In the genomic region with DNA sequence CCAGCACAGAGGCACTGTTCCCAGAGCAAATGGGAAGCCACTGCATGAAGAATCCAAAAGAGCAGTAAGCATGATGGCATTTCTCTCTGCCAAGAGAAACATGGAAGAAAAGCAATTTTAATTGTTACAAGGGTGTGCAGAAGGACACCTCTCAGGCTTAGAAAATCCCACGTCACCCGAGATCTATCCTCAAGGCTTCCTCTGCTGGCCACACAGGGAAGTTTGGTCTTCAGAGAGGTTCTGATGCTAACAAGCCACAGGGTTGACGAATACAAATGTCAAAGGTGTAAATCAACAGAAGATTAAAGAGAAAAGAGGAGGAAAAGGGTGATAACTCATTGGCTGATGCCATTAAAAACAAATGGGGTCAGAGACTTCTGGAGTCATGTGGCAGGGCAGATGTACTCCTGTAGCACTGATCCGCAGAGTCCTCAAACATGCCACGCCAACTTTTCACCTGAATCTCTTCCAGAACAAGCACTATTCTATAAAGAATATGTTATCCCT, we compare ENCODE assay signal across 21 cellular contexts. TPM values are rescaled to one million over a fixed set of nuclear protein-coding genes. Genes with fewer than 3 reads are reported as not detected.
"Had no signal": no experiment of that assay in that cellular context is flagged by ENCODE, and none has a peak within 500 bp of the region (broad histone marks: within the 10 kb centered on the region; RNA-seq: fewer than 3 reads in every experiment).

No MANE protein-coding gene starts in this region.

- H3K4me3 ChIP-seq: ascending aorta, breast epithelium, esophagus muscularis mucosa, gastroesophageal sphincter, heart right ventricle, left ventricle myocardium inferior, pancreas, sigmoid colon, tibial nerve had no signal

- H3K9me3 ChIP-seq: ascending aorta, breast epithelium, esophagus muscularis mucosa, gastroesophageal sphincter, heart right ventricle, left ventricle myocardium inferior, pancreas, sigmoid colon, tibial nerve had no signal

- H3K27ac Mint-ChIP-seq: activated CD4-positive, alpha-beta T cell treated with anti-CD3 and anti-CD28 coated beads for 36 hours; activated naive CD4-positive, alpha-beta T cell treated with anti-CD3 and anti-CD28 coated beads, Interleukin-2, amount 50 U/mL, for 24 hours had no signal

- H3K36me3 ChIP-seq: breast epithelium had no signal

- DNase-seq: activated CD4-positive, alpha-beta T cell treated with anti-CD3 and anti-CD28 coated beads for 36 hours; activated CD4-positive, alpha-beta T cell treated with anti-CD3 and anti-CD28 coated beads, Interleukin-2, amount 50 U/mL, for 48 hours; activated gamma-delta T cell; cortex of kidney; heart right ventricle; left ventricle myocardium inferior; mammary epithelial cell; pancreas; stimulated activated CD4-positive, alpha-beta T cell treated with anti-CD3 and anti-CD28 coated beads, Interleukin-4, amount 100 ng/mL, for 4 hours; stimulated activated naive CD4-positive, alpha-beta T cell treated with Interleukin-2 at 50 U/mL for 16 hours had no signal

- FAIRE-seq: endothelial cell of umbilical vein, pancreas, urothelium cell line had no signal

- H3K9me3 Mint-ChIP-seq: activated naive CD4-positive, alpha-beta T cell treated with anti-CD3 and anti-CD28 coated beads, Interleukin-2, amount 50 U/mL, for 24 hours had no signal

- H3K27me3 ChIP-seq: ascending aorta, breast epithelium, esophagus muscularis mucosa, gastroesophageal sphincter, heart right ventricle, pancreas, sigmoid colon, tibial nerve had no signal

- ATAC-seq: activated CD4-positive, alpha-beta T cell treated with anti-CD3 and anti-CD28 coated beads for 36 hours; gastroesophageal sphincter; heart right ventricle; pancreas had no signal

- H3K27ac ChIP-seq: ascending aorta, breast epithelium, esophagus muscularis mucosa, gastroesophageal sphincter, heart right ventricle, left ventricle myocardium inferior, pancreas, sigmoid colon, tibial nerve had no signal

- H3K4me3 Mint-ChIP-seq: activated CD4-positive, alpha-beta T cell treated with anti-CD3 and anti-CD28 coated beads for 36 hours; activated naive CD4-positive, alpha-beta T cell treated with anti-CD3 and anti-CD28 coated beads, Interleukin-2, amount 50 U/mL, for 24 hours had no signal

- H3K4me1 ChIP-seq: ascending aorta, pancreas had no signal

- H3K27me3 Mint-ChIP-seq: activated CD4-positive, alpha-beta T cell treated with anti-CD3 and anti-CD28 coated beads for 36 hours; activated naive CD4-positive, alpha-beta T cell treated with anti-CD3 and anti-CD28 coated beads, Interleukin-2, amount 50 U/mL, for 24 hours had no signal

RNA-seq across cellular contexts. Expression of gene SPDEF, which starts 33.6 kb away (rescaled TPM):
- total RNA-seq: ascending aorta; endothelial cell of umbilical vein; esophagus muscularis mucosa; kidney epithelial cell; T-helper 1 cell treated with Interleukin-12 subunit alpha and Interleukin-12 subunit beta and Interleukin-4 antibody, amounts not matched to agents 30 ng/mL and 1 ng/mL, for 36 hours; tibial nerve had no signal
- polyA plus RNA-seq: endothelial cell of umbilical vein, mammary epithelial cell had no signal
